1 cellular context compared by ENCODE assay signal in genomic region chr14:21269252-21270046, GRCh38.
TF ChIP-seq lines count a peak whose summit lies in the region.

Gene HNRNPC, minus strand, starts transcription at chr14:21269442. Its CDS starts 35,249 bp downstream, at chr14:21234193.

TF ChIP-seq in HepG2, 621 proteins besides CTCF, POLR2A, EP300 and RAD21 (continued from another document and continues in another):
- TF ChIP-seq ZNF501 (CRISPR knock-in tag; IDR thresholded peaks at IDR 0.05) (peak; percentile 93), CHD4 (IDR thresholded peaks at IDR 0.05; ENCODE audit: borderline replicate concordance, low read length) (no peak), TCF7 (IDR thresholded peaks at IDR 0.05; ENCODE audit: low read depth) (no peak; the same call in 1 of the 2 replicates), HHEX (CRISPR knock-in tag; IDR thresholded peaks at IDR 0.05) (no peak), ARID5B (CRISPR knock-in tag; IDR thresholded peaks at IDR 0.05) (0 out of 2 replicates have a peak, but pooled peaks have one; percentile 30), RFXANK (CRISPR knock-in tag; IDR thresholded peaks at IDR 0.05) (no peak; the same call in none of the 2 replicates), FOXM1 (CRISPR knock-in tag; IDR thresholded peaks at IDR 0.05) (no peak), SP140L (CRISPR knock-in tag; IDR thresholded peaks at IDR 0.05; ENCODE audit: borderline replicate concordance) (peak; percentile 42; the same call in 1 of the 2 replicates), PCBP1 (IDR thresholded peaks at IDR 0.05; ENCODE audit: borderline replicate concordance, low read depth, low read length) (0 out of 2 replicates have a peak, but pooled peaks have one; percentile 30), ZNF468 (CRISPR knock-in tag; IDR thresholded peaks at IDR 0.05) (no peak), LRRFIP1 (CRISPR knock-in tag; conservative IDR thresholded peaks at IDR 0.05) (peak; percentile 34; the same call in 1 of the 2 replicates), SIN3B (IDR thresholded peaks at IDR 0.05; ENCODE audit: low read length) (peak; percentile 65), SNAPC5 (CRISPR knock-in tag; IDR thresholded peaks at IDR 0.05; ENCODE audit: borderline replicate concordance) (0 out of 2 replicates have a peak, but pooled peaks have one; percentile 14), MAX (IDR thresholded peaks at IDR 0.05) (peak; percentile 73), ZNF557 (CRISPR knock-in tag; IDR thresholded peaks at IDR 0.05) (peak; percentile 91; the same call in 1 of the 2 replicates), AHR (CRISPR knock-in tag; IDR thresholded peaks at IDR 0.05) (peak; percentile 86), MAFG (CRISPR knock-in tag; IDR thresholded peaks at IDR 0.05) (no peak), ZNF329 (CRISPR knock-in tag; IDR thresholded peaks at IDR 0.05; ENCODE audit: low read depth) (no peak; the same call in 1 of the 2 replicates), ZNF670 (CRISPR knock-in tag; IDR thresholded peaks at IDR 0.05; ENCODE audit: borderline replicate concordance) (no peak), PAWR (CRISPR knock-in tag; IDR thresholded peaks at IDR 0.05; ENCODE audit: borderline replicate concordance) (no peak), ZNF7 (CRISPR knock-in tag; IDR thresholded peaks at IDR 0.05) (no peak; the same call in 1 of the 2 replicates), ELK4 (CRISPR knock-in tag; IDR thresholded peaks at IDR 0.05; ENCODE audit: borderline replicate concordance) (no peak), HNRNPLL (IDR thresholded peaks at IDR 0.05; ENCODE audit: low read depth, low read length, poor library complexity, severe bottlenecking) (peak; percentile 83), ZNF782 (CRISPR knock-in tag; IDR thresholded peaks at IDR 0.05; ENCODE audit: borderline replicate concordance) (peak; percentile 84), MED1 (CRISPR knock-in tag; IDR thresholded peaks at IDR 0.05) (peak; percentile 69), BHLHE40 (IDR thresholded peaks at IDR 0.05; ENCODE audit: low read length) (0 out of 2 replicates have a peak, but pooled peaks have one; percentile 23), ZNF891 (CRISPR knock-in tag; IDR thresholded peaks at IDR 0.05) (peak; percentile 96), ZNF570 (CRISPR knock-in tag; IDR thresholded peaks at IDR 0.05; ENCODE audit: borderline replicate concordance) (no peak; the same call in 1 of the 2 replicates), HNF1A (IDR thresholded peaks at IDR 0.05; ENCODE audit: low read depth) (peak; percentile 12; the same call in 1 of the 2 replicates), HNF1A (CRISPR knock-in tag; IDR thresholded peaks at IDR 0.05; ENCODE audit: borderline replicate concordance) (no peak; the same call in 1 of the 2 replicates), ZNF788 (CRISPR knock-in tag; IDR thresholded peaks at IDR 0.05; ENCODE audit: borderline replicate concordance) (no peak; the same call in 1 of the 2 replicates), MTA1 (CRISPR knock-in tag; IDR thresholded peaks at IDR 0.05; ENCODE audit: borderline replicate concordance) (no peak), ELF1 (CRISPR knock-in tag; IDR thresholded peaks at IDR 0.05) (peak; percentile 88), TBX2 (CRISPR knock-in tag; IDR thresholded peaks at IDR 0.05; ENCODE audit: borderline replicate concordance) (peak; percentile 79), EHMT2 (IDR thresholded peaks at IDR 0.05; ENCODE audit: borderline replicate concordance, low read depth, low read length) (no peak), ZNF136 (CRISPR knock-in tag; IDR thresholded peaks at IDR 0.05; ENCODE audit: low read depth) (peak; percentile 94; the same call in 1 of the 2 replicates), HIC2 (CRISPR knock-in tag; IDR thresholded peaks at IDR 0.05; ENCODE audit: low read depth) (no peak), PBX3 (CRISPR knock-in tag; IDR thresholded peaks at IDR 0.05; ENCODE audit: borderline replicate concordance) (peak; percentile 99), HCFC1 (IDR thresholded peaks at IDR 0.05; ENCODE audit: low read depth, low read length) (peak; percentile 44), ZNF296 (CRISPR knock-in tag; conservative IDR thresholded peaks at IDR 0.05) (0 out of 2 replicates have a peak, but pooled peaks have one; percentile 59), ZNF672 (CRISPR knock-in tag; IDR thresholded peaks at IDR 0.05) (no peak), ZNF776 (CRISPR knock-in tag; IDR thresholded peaks at IDR 0.05) (peak; percentile 52; the same call in 1 of the 2 replicates), ZNF34 (CRISPR knock-in tag; IDR thresholded peaks at IDR 0.05; ENCODE audit: borderline replicate concordance) (0 out of 2 replicates have a peak, but pooled peaks have one; percentile 19), TCF12 (IDR thresholded peaks at IDR 0.05) (no peak), TCF12 (CRISPR knock-in tag; IDR thresholded peaks at IDR 0.05) (peak; percentile 60; the same call in 1 of the 2 replicates), CREBL2 (CRISPR knock-in tag; IDR thresholded peaks at IDR 0.05; ENCODE audit: borderline replicate concordance) (peak; percentile 92; the same call in 1 of the 2 replicates), WIZ (CRISPR knock-in tag; IDR thresholded peaks at IDR 0.05) (no peak; the same call in 1 of the 2 replicates), SCMH1 (CRISPR knock-in tag; IDR thresholded peaks at IDR 0.05; ENCODE audit: borderline replicate concordance) (no peak), IKZF1 (IDR thresholded peaks at IDR 0.05) (no peak), NFKBIZ (CRISPR knock-in tag; IDR thresholded peaks at IDR 0.05) (peak; percentile 71)
